Comparison of ENCODE assay signal across 11 cellular contexts in genomic region chr3:71421475-71421819, GRCh38.
DNase-seq lines count a peak whose midpoint lies in the region; ATAC-seq and TF ChIP-seq lines count a peak whose summit lies in the region.
"Had no signal": no experiment of that assay in that cellular context is flagged by ENCODE, and none has a peak within 500 bp of the region (broad histone marks: within the 10 kb centered on the region; RNA-seq: fewer than 3 reads in every experiment).

No MANE protein-coding gene starts in this region.

- H3K9me3 Mint-ChIP-seq in CD4-positive, alpha-beta T cell = peaks cover 4% of the 10 kb centered on the region

- peak overlapping the region; percentile 66 for H3K4me3 Mint-ChIP-seq in CD4-positive, alpha-beta T cell
- peak overlapping the region; percentile 68 for H3K4me3 Mint-ChIP-seq in T-helper 17 cell

- no peak for TF ChIP-seq CTCF in CD4-positive, alpha-beta T cell (IDR thresholded peaks at IDR 0.05)

- no peaks in the 10 kb centered on the region for H3K27me3 ChIP-seq in CD4-positive, alpha-beta T cell (ENCODE audit: control insufficient read depth, insufficient read depth, low read length)

- H3K36me3 Mint-ChIP-seq in CD4-positive, alpha-beta T cell (ENCODE audit: low read depth) = peaks cover 61% of the 10 kb centered on the region
- H3K36me3 Mint-ChIP-seq in T-helper 17 cell (ENCODE audit: low read depth) = no peaks in the 10 kb centered on the region

- peak overlapping the region; percentile 74 for H3K27ac ChIP-seq in CD4-positive, alpha-beta T cell (ENCODE audit: low read depth, low read length)

- peak overlapping the region; percentile 91 for H3K27ac Mint-ChIP-seq in CD4-positive, alpha-beta T cell
- peak overlapping the region; percentile 97 for H3K27ac Mint-ChIP-seq in T-helper 17 cell

- H3K4me1 Mint-ChIP-seq in CD4-positive, alpha-beta T cell (ENCODE audit: low read depth) = peaks cover 95% of the 10 kb centered on the region
- peaks cover 47% of the 10 kb centered on the region for H3K4me1 Mint-ChIP-seq in T-helper 17 cell

- DNase-seq in CD4-positive, alpha-beta T cell = no peak
- DNase-seq in T-helper 17 cell (no peak), NCI-H345 treated with DMSO at 0.1 percent for 48 hours (lab: John Stamatoyannopoulos, UW; ENCODE audit: unreplicated experiment) (no peak), AML-193 (lab: John Stamatoyannopoulos, UW) (no peak), dermis blood vessel endothelial cell (no peak), NCI-H2227 treated with DMSO at 0.1 percent for 48 hours (lab: John Stamatoyannopoulos, UW) (no peak)
- DNase-seq: foreskin melanocyte, NCI-H2107, T1000 had no signal

- CTCF ChIA-PET in CD4-positive, alpha-beta T cell (lab: Charles Lee) = no interaction called here

- ATAC-seq in CD4-positive, alpha-beta T cell (ENCODE audit: poor library complexity) = no peak
- ATAC-seq in GM19395 (IDR thresholded peaks at IDR 0.05; ENCODE audit: unreplicated experiment) (peak; percentile 56), HG03025 (IDR thresholded peaks at IDR 0.05; ENCODE audit: low FRiP score, unreplicated experiment) (peak; percentile 51), T-helper 17 cell (peak; percentile 2)

- H3K27me3 Mint-ChIP-seq in CD4-positive, alpha-beta T cell = no peaks in the 10 kb centered on the region
- no peaks in the 10 kb centered on the region for H3K27me3 Mint-ChIP-seq in T-helper 17 cell

- POLR2A ChIA-PET in CD4-positive, alpha-beta T cell (lab: Charles Lee) = interaction anchor here (0.6 to 2.9 kb wide), 11 partner anchors 10 to 75 kb away, joined by 3 to 20 read pairs (median 4); no protein-coding TSS in a partner anchor

- H3K9me3 ChIP-seq in CD4-positive, alpha-beta T cell (ENCODE audit: control insufficient read depth, low read length) = no peaks in the 10 kb centered on the region
- no peaks in the 10 kb centered on the region for H3K9me3 ChIP-seq in T-helper 17 cell (ENCODE audit: control insufficient read depth, low read length, poor library complexity, severe bottlenecking)

- intact Hi-C loops in CD4-positive, alpha-beta T cell (cut with DNase I, micrococcal nuclease) = no loop called here
